In the genomic region with DNA sequence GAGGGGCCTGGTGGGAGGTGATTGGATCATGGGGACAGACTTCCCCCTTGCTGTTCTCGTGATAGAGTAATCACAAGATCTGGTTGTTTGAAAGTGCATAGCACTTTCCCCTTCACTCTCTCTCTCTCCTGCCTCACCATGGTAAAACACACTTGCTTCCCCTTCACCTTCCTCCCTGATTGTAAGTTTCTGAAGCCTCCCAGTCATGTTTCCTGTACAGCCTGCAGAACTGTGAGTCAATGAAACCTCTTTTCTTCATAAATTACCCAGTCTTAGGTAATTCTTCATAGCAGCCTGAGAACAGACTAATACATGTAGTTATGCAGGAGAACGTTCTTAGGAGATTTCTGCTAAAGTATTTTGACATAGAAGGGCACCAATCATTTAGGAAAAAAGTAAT, we compare ENCODE assay signal across 21 cellular contexts. TPM values are rescaled to one million over a fixed set of nuclear protein-coding genes. Genes with fewer than 3 reads are reported as not detected.
DNase-seq lines count a peak whose midpoint lies in the region; ATAC-seq, FAIRE-seq and TF ChIP-seq lines count a peak whose summit lies in the region.
"Had no signal": no experiment of that assay in that cellular context is flagged by ENCODE, and none has a peak within 500 bp of the region (broad histone marks: within the 10 kb centered on the region; RNA-seq: fewer than 3 reads in every experiment).

No MANE protein-coding gene starts in this region.

- H3K27me3 ChIP-seq in mammary epithelial cell (ENCODE audit: insufficient read depth, low read length), result no peaks in the 10 kb centered on the region
- H3K27me3 ChIP-seq in endothelial cell of umbilical vein (ENCODE audit: control insufficient read depth in 2 of 2, insufficient read depth in 2 of 2, low read length in 2 of 2), result no peaks in the 10 kb centered on the region
- H3K27me3 ChIP-seq: BLaER1, SJSA1 had no signal

- CTCF ChIA-PET in mammary epithelial cell (lab: Charles Lee; ENCODE audit: low non-redundant PET), result no interaction called here
- CTCF ChIA-PET in MCF 10A (lab: Yijun Ruan, JAX), result no interaction called here
- CTCF ChIA-PET in endothelial cell of umbilical vein (lab: Charles Lee), result no interaction called here

- H3K9ac ChIP-seq in mammary epithelial cell (ENCODE audit: insufficient read depth, low read length) (no peak overlapping the region), endothelial cell of umbilical vein (replicated peaks; ENCODE audit: extremely low read depth, insufficient read depth, low read length) (no peak overlapping the region)
- H3K9ac ChIP-seq: BLaER1 had no signal

- in situ Hi-C loops in mammary epithelial cell (cut with MboI; ENCODE audit: low sequenced_read_pairs in 2 of 2), result no loop called here

- no peak overlapping the region for H3K4me3 ChIP-seq in mammary epithelial cell (replicated peaks in 1 of 3; ENCODE audit: insufficient read depth in 1 of 3, low read depth in 2 of 3, low read length in 3 of 3)
- no peak overlapping the region for H3K4me3 ChIP-seq in endothelial cell of umbilical vein (replicated peaks in 1 of 3; ENCODE audit: insufficient read depth in 1 of 3, low read depth in 1 of 3, low read length in 3 of 3)
- H3K4me3 ChIP-seq: BLaER1, SJSA1 had no signal

- no peak for TF ChIP-seq POLR2A in endothelial cell of umbilical vein (IDR thresholded peaks at IDR 0.05; ENCODE audit: low read depth, low read length)

- no peaks in the 10 kb centered on the region for H3K27me3 Mint-ChIP-seq in MCF 10A (ENCODE audit: insufficient read depth, unreplicated experiment)

- WGBS in mammary epithelial cell (ENCODE audit: low coverage, missing lambda C conversion rate), result 89% methylated on average over 1 of the region's 2 CpGs

- H3K36me3 ChIP-seq in mammary epithelial cell (ENCODE audit: insufficient read depth, low read length), result no peaks in the 10 kb centered on the region
- H3K36me3 ChIP-seq in endothelial cell of umbilical vein (ENCODE audit: control insufficient read depth in 2 of 2, extremely low read depth in 1 of 2, insufficient read depth in 2 of 2, low read length in 2 of 2), result no peaks in the 10 kb centered on the region
- H3K36me3 ChIP-seq: BLaER1, SJSA1 had no signal

- peak; percentile 24 for DNase-seq in mammary epithelial cell
- DNase-seq in MCF 10A (ENCODE audit: unreplicated experiment), result no peak
- DNase-seq in NOMO-1 treated with dmso at 0.1 percent for 144 hours (lab: John Stamatoyannopoulos, UW; ENCODE audit: unreplicated experiment), result peak; percentile 6
- DNase-seq in endothelial cell of umbilical vein (ENCODE audit: low read depth, low spot score), result peak; percentile 67
- DNase-seq in NCI-H2171 (lab: John Stamatoyannopoulos, UW), result no peak
- DNase-seq: CD8-positive, alpha-beta memory T cell; GF-D8; H9; NCI-H1092 treated with DMSO at 0.1 percent for 48 hours; NCI-H1694; NCI-H2107; NCI-H446; NK-92 treated with Interleukin-12 subunit alpha and Interleukin-12 subunit beta, amount 100 ng/mL, for 24 hours had no signal

- H3K9me3 Mint-ChIP-seq in MCF 10A (ENCODE audit: unreplicated experiment), result no peaks in the 10 kb centered on the region
- H3K9me3 Mint-ChIP-seq: CD8-positive, alpha-beta memory T cell had no signal

- peaks cover 20% of the 10 kb centered on the region for H3K4me1 Mint-ChIP-seq in MCF 10A (ENCODE audit: insufficient read depth, unreplicated experiment)

- intact Hi-C loops in mammary epithelial cell (cut with micrococcal nuclease), result loop anchor here (5.0 to 10.0 kb wide), 2 partner anchors 59 to 357 kb away; no protein-coding TSS in a partner anchor
- intact Hi-C loops in MCF 10A (cut with micrococcal nuclease), result no loop called here
- intact Hi-C loops in endothelial cell of umbilical vein (cut with micrococcal nuclease), result loop anchor here (5.0 kb wide), 1 partner anchor 222 kb away; no protein-coding TSS in a partner anchor

- H3K79me2 ChIP-seq in mammary epithelial cell (ENCODE audit: insufficient read depth, low read length) (no peaks in the 10 kb centered on the region), endothelial cell of umbilical vein (ENCODE audit: control insufficient read depth, insufficient read depth, low read length) (no peaks in the 10 kb centered on the region)

- peaks cover 29% of the 10 kb centered on the region for H3K4me1 ChIP-seq in mammary epithelial cell (ENCODE audit: insufficient read depth, low read length)
- peaks cover 49% of the 10 kb centered on the region for H3K4me1 ChIP-seq in endothelial cell of umbilical vein (ENCODE audit: control insufficient read depth, extremely low read depth, insufficient read depth, low read length)

- no peak overlapping the region for H3K27ac Mint-ChIP-seq in MCF 10A (ENCODE audit: low read depth, unreplicated experiment)
- H3K27ac Mint-ChIP-seq: CD8-positive, alpha-beta memory T cell; H9 had no signal

- POLR2A ChIA-PET in MCF 10A (lab: Yijun Ruan, JAX) (no interaction called here), endothelial cell of umbilical vein (lab: Charles Lee) (no interaction called here)

- H3K27ac ChIP-seq in mammary epithelial cell (ENCODE audit: insufficient read depth, low read depth, low read length) (no peak overlapping the region), endothelial cell of umbilical vein (ENCODE audit: insufficient read depth, low read depth, low read length) (peak overlapping the region; percentile 92)
- H3K27ac ChIP-seq: BLaER1, HL-60, SJSA1 had no signal

- H4K20me1 ChIP-seq in mammary epithelial cell (ENCODE audit: insufficient read depth, low read length) (no peaks in the 10 kb centered on the region), endothelial cell of umbilical vein (replicated peaks; ENCODE audit: control insufficient read depth, extremely low read depth, insufficient read depth, low read length) (no peaks in the 10 kb centered on the region)
- H4K20me1 ChIP-seq: BLaER1 had no signal

- no peak for TF ChIP-seq CTCF in mammary epithelial cell (conservative IDR thresholded peaks at IDR 0.05 in 1 of 2, IDR thresholded peaks at IDR 0.05 in 1 of 2; ENCODE audit: extremely low read depth in 1 of 2, insufficient read depth in 1 of 2, low read depth in 1 of 2, low read length in 2 of 2)
- no peak for TF ChIP-seq CTCF in MCF 10A (IDR thresholded peaks at IDR 0.05; ENCODE audit: unreplicated experiment)
- TF ChIP-seq CTCF in endothelial cell of umbilical vein (IDR thresholded peaks at IDR 0.05; ENCODE audit: extremely low read depth in 1 of 2, insufficient read depth in 1 of 2, low read depth in 1 of 2, low read length in 2 of 2), result no peak

- H3K4me2 ChIP-seq in mammary epithelial cell (ENCODE audit: insufficient read depth, low read depth, low read length) (no peak overlapping the region), endothelial cell of umbilical vein (ENCODE audit: insufficient read depth, low read length) (peak overlapping the region; percentile 10)

- H3K9me1 ChIP-seq in endothelial cell of umbilical vein (replicated peaks; ENCODE audit: control insufficient read depth, extremely low read depth, insufficient read depth, low read length), result no peaks in the 10 kb centered on the region

- no peaks in the 10 kb centered on the region for H3K36me3 Mint-ChIP-seq in MCF 10A (ENCODE audit: insufficient read depth, unreplicated experiment)
- H3K36me3 Mint-ChIP-seq: CD8-positive, alpha-beta memory T cell had no signal

- no peaks in the 10 kb centered on the region for H3K9me3 ChIP-seq in mammary epithelial cell (replicated peaks; ENCODE audit: insufficient read depth, low read length)
- no peaks in the 10 kb centered on the region for H3K9me3 ChIP-seq in endothelial cell of umbilical vein (replicated peaks; ENCODE audit: control insufficient read depth, insufficient read depth, low read length)
- H3K9me3 ChIP-seq: BLaER1, SJSA1 had no signal

- no peak for ATAC-seq in HG03025 (IDR thresholded peaks at IDR 0.05; ENCODE audit: low FRiP score, unreplicated experiment)
- ATAC-seq in GM18498 (IDR thresholded peaks at IDR 0.05; ENCODE audit: unreplicated experiment), result no peak
- no peak for ATAC-seq in GM21786 (IDR thresholded peaks at IDR 0.05; ENCODE audit: unreplicated experiment)

- no peak overlapping the region for H3K4me3 Mint-ChIP-seq in MCF 10A (ENCODE audit: unreplicated experiment)
- H3K4me3 Mint-ChIP-seq: CD8-positive, alpha-beta memory T cell; H9 had no signal

- dilution Hi-C loops in mammary epithelial cell (cut with HindIII; ENCODE audit: low sequenced_read_pairs) (no loop called here), endothelial cell of umbilical vein (cut with MboI; ENCODE audit: extremely low pct_ligation_motif_present, low sequenced_read_pairs) (no loop called here)

- peak; percentile 26 for FAIRE-seq in endothelial cell of umbilical vein (lab: Jason Lieb, UNC)
- FAIRE-seq: A204.1, GM12891 had no signal

- H2AFZ ChIP-seq in mammary epithelial cell (ENCODE audit: low read depth, low read length) (no peak overlapping the region), endothelial cell of umbilical vein (ENCODE audit: low read depth, low read length) (no peak overlapping the region)

- BruUV-seq in mammary epithelial cell (replicated peaks; lab: Mats Ljungman, UMichigan) (no TSS peak), MCF 10A (replicated peaks; lab: Mats Ljungman, UMichigan) (no TSS peak), endothelial cell of umbilical vein (replicated peaks; lab: Mats Ljungman, UMichigan) (no TSS peak)

TF ChIP-seq in endothelial cell of umbilical vein, 7 proteins besides CTCF, POLR2A, EP300 and RAD21:
- TF ChIP-seq JUN (IDR thresholded peaks at IDR 0.05; ENCODE audit: borderline replicate concordance, insufficient read depth, insufficient read length, low read depth), result no peak
- peak; percentile 82 for TF ChIP-seq FOS (IDR thresholded peaks at IDR 0.05; ENCODE audit: borderline replicate concordance, insufficient read depth, low read length)
- no peak for TF ChIP-seq EZH2 (IDR thresholded peaks at IDR 0.05; ENCODE audit: borderline replicate concordance, low read depth, low read length, severe bottlenecking)
- no peak for TF ChIP-seq MYC (IDR thresholded peaks at IDR 0.05; ENCODE audit: low read depth, low read length)
- TF ChIP-seq POLR2AphosphoS5 (IDR thresholded peaks at IDR 0.05; ENCODE audit: insufficient read depth, low read depth, low read length), result peak; percentile 18
- peak; percentile 48 for TF ChIP-seq GATA2 (IDR thresholded peaks at IDR 0.05; ENCODE audit: insufficient read depth, insufficient read length, low read depth, low read length)

RNA-seq across cellular contexts. Expression of gene FBXO28, which starts 59.9 kb away (rescaled TPM):
- total RNA-seq in mammary epithelial cell, result 10 to 100 TPM; 41.0 to 49.4 TPM
- 17.3 TPM for polyA plus RNA-seq in mammary epithelial cell
- 34.5 TPM for polyA minus RNA-seq in mammary epithelial cell
- 97.6 and 110 TPM in 2 replicates for total RNA-seq in MCF 10A (2022)
- 32.6 and 35.4 TPM in 2 replicates for total RNA-seq in endothelial cell of umbilical vein
- 6.8 and 8.9 TPM in 2 replicates for polyA plus RNA-seq in endothelial cell of umbilical vein
- 12.6 and 14.3 TPM in 2 replicates for polyA plus RNA-seq in endothelial cell of umbilical vein (2011; cell fraction: cytosol; rRNA removed)
- polyA plus RNA-seq in endothelial cell of umbilical vein (2011; cell fraction: nucleus; rRNA removed), result 15.3 and 18.9 TPM in 2 replicates
- polyA plus RNA-seq in endothelial cell of umbilical vein (2012), result 16.2 and 23.6 TPM in 2 replicates
- polyA minus RNA-seq in endothelial cell of umbilical vein, result 26.0 and 31.0 TPM in 2 replicates
- 33.6 TPM for polyA minus RNA-seq in endothelial cell of umbilical vein (2011; cell fraction: cytosol; rRNA and poly(A)+ RNA removed)
- polyA minus RNA-seq in endothelial cell of umbilical vein (2011; cell fraction: nucleus; rRNA and poly(A)+ RNA removed), result 26.0 and 28.4 TPM in 2 replicates

Comparison
In these comparisons a context has a peak if more than half of its experiments do, and no peak if none do; other contexts are left out.
1. DNase-seq: peak in mammary epithelial cell (single experiment), NOMO-1 treated with dmso at 0.1 percent for 144 hours (single experiment) and endothelial cell of umbilical vein (single experiment); none in MCF 10A (single experiment) and NCI-H2171 (single experiment).